In genomic region chr17:28405632-28406477, GRCh38 we compare ENCODE assay signal across 7 cellular contexts. TPM values are rescaled to one million over a fixed set of nuclear protein-coding genes. Genes with fewer than 3 reads are reported as not detected.
DNase-seq lines count a peak whose midpoint lies in the region; ATAC-seq, FAIRE-seq and TF ChIP-seq lines count a peak whose summit lies in the region.

Gene SLC46A1 (minus strand): TSS chr17:28406212. CDS start chr17:28406114, 98 bp downstream.

- no peaks in the 10 kb centered on the region for H3K9me3 Mint-ChIP-seq in activated naive CD4-positive, alpha-beta T cell treated with anti-CD3 and anti-CD28 coated beads, Interleukin-2, amount 10 ng/mL, durations not matched to agents 7 days and 5 days
- H3K9me3 Mint-ChIP-seq in osteocyte (ENCODE audit: unreplicated experiment) = no peaks in the 10 kb centered on the region

- no peak within 1 kb of the TSS for H3K27ac Mint-ChIP-seq in activated naive CD4-positive, alpha-beta T cell treated with anti-CD3 and anti-CD28 coated beads, Interleukin-2, amount 10 ng/mL, durations not matched to agents 7 days and 5 days
- H3K27ac Mint-ChIP-seq in osteocyte (ENCODE audit: unreplicated experiment) = peak within 1 kb of the TSS; percentile 38

- CTCF ChIA-PET in activated naive CD4-positive, alpha-beta T cell treated with anti-CD3 and anti-CD28 coated beads, Interleukin-2, amount 10 ng/mL, durations not matched to agents 7 days and 5 days (lab: Charles Lee) = interaction anchor here (2.3 kb wide), 1 partner anchor 11 kb away, joined by 6 read pairs; no protein-coding TSS in a partner anchor

- peak within 1 kb of the TSS; percentile 73 for H3K4me3 Mint-ChIP-seq in activated naive CD4-positive, alpha-beta T cell treated with anti-CD3 and anti-CD28 coated beads, Interleukin-2, amount 10 ng/mL, durations not matched to agents 7 days and 5 days
- H3K4me3 Mint-ChIP-seq in osteocyte (ENCODE audit: unreplicated experiment) = peak within 1 kb of the TSS; percentile 76

- peak; percentile 67 for FAIRE-seq in GM18507 (lab: Jason Lieb, UNC)

- peak; percentile 11 for TF ChIP-seq CTCF in osteocyte (IDR thresholded peaks at IDR 0.05)

- intact Hi-C loops in Right ventricle myocardium inferior (cut with DNase I) = no loop called here

- peaks cover 42% of the 10 kb centered on the region for H3K27me3 Mint-ChIP-seq in activated naive CD4-positive, alpha-beta T cell treated with anti-CD3 and anti-CD28 coated beads, Interleukin-2, amount 10 ng/mL, durations not matched to agents 7 days and 5 days
- H3K27me3 Mint-ChIP-seq in osteocyte (ENCODE audit: unreplicated experiment) = peaks cover 20% of the 10 kb centered on the region

- ATAC-seq in HG03175 (IDR thresholded peaks at IDR 0.05; ENCODE audit: unreplicated experiment) (peak; percentile 65), Right ventricle myocardium inferior (peak; percentile 82)

- DNase-seq in GM18507 (ENCODE audit: extremely low spot score, insufficient read length, low read depth) (peak; percentile 64), NOMO-1 treated with dmso at 0.1 percent for 144 hours (lab: John Stamatoyannopoulos, UW; ENCODE audit: unreplicated experiment) (peak; percentile 19), Right ventricle myocardium inferior (ENCODE audit: missing footprints) (peak; percentile 82), osteocyte (ENCODE audit: extremely low spot score, unreplicated experiment) (no peak), ureter (ENCODE audit: low spot score) (peak; percentile 62)
- DNase-seq in activated naive CD4-positive, alpha-beta T cell treated with anti-CD3 and anti-CD28 coated beads, Interleukin-2, amount 10 ng/mL, durations not matched to agents 7 days and 5 days = peak; percentile 59

- peaks cover 12% of the 10 kb centered on the region for H3K4me1 Mint-ChIP-seq in activated naive CD4-positive, alpha-beta T cell treated with anti-CD3 and anti-CD28 coated beads, Interleukin-2, amount 10 ng/mL, durations not matched to agents 7 days and 5 days
- H3K4me1 Mint-ChIP-seq in osteocyte (ENCODE audit: unreplicated experiment) = peaks cover 12% of the 10 kb centered on the region

- no peaks in the 10 kb centered on the region for H3K36me3 Mint-ChIP-seq in activated naive CD4-positive, alpha-beta T cell treated with anti-CD3 and anti-CD28 coated beads, Interleukin-2, amount 10 ng/mL, durations not matched to agents 7 days and 5 days
- no peaks in the 10 kb centered on the region for H3K36me3 Mint-ChIP-seq in osteocyte (ENCODE audit: unreplicated experiment)

RNA-seq across cellular contexts. Expression of gene SLC46A1, which starts in this region (rescaled TPM):
- total RNA-seq in Right ventricle myocardium inferior (7.7 TPM), osteocyte (5.5 and 5.9 TPM in 2 replicates), ureter (15.4 TPM)
